33 cellular contexts compared by ENCODE assay signal in the genomic region with DNA sequence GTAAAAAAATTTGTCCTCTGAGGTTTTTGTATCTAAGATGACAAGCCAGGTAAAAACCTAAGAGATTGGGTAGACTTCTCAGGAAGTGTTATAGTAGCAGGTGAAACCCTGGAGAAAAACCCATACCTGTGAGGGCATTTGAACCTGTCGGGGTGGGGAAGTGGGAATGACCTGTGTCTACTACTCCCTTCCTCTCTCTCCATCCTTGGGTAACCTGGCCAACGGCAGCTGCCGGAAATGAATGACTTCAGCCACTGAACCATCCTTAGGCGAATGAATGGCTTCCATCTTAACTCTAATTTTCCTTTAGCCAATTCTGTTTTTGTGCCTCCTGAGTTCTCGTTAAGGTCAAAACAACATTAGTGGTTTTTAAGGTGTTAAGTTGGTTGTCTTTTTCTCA. TPM values are rescaled to one million over a fixed set of nuclear protein-coding genes. Genes with fewer than 3 reads are reported as not detected.
DNase-seq lines count a peak whose midpoint lies in the region; ATAC-seq, FAIRE-seq and TF ChIP-seq lines count a peak whose summit lies in the region.
"Had no signal": no experiment of that assay in that cellular context is flagged by ENCODE, and none has a peak within 500 bp of the region (broad histone marks: within the 10 kb centered on the region; RNA-seq: fewer than 3 reads in every experiment).

No MANE protein-coding gene starts in this region.

- BruUV-seq in OCI-LY7 (replicated peaks; lab: Mats Ljungman, UMichigan) = no TSS peak

- H2AFZ ChIP-seq in OCI-LY7 (ENCODE audit: low read length) (peak overlapping the region; percentile 22; the same call in 1 of the 2 replicates), MM.1S (ENCODE audit: low read length) (no peak overlapping the region)

- no peak overlapping the region for H3K4me2 ChIP-seq in OCI-LY7 (ENCODE audit: low read length)
- no peak overlapping the region for H3K4me2 ChIP-seq in MM.1S (ENCODE audit: low read depth, low read length)
- H3K4me2 ChIP-seq: A549; BLaER1 treated with 17β-estradiol and CSF1 and Interleukin-3, amounts not matched to agents 10 nM and 100 nM had no signal

- DNase-seq in CD8-positive, alpha-beta T cell = no peak
- DNase-seq in GM12891 (ENCODE audit: insufficient read length, low spot score) = no peak
- no peak for DNase-seq in OCI-LY7 (ENCODE audit: low spot score)
- no peak for DNase-seq in immature natural killer cell
- no peak for DNase-seq in MM.1S
- no peak for DNase-seq in cerebellar cortex (ENCODE audit: low spot score)
- DNase-seq: AML-193; Caco-2; CD4-positive, alpha-beta T cell; DMS79; EL; GDM1; GOT3; Kasumi-1; MV-4-11; NCI-H1105; NCI-H1436 treated with DMSO at 0.1 percent for 48 hours; NCI-H187 treated with DMSO at 0.1 percent for 48 hours; NCI-H2171 treated with DMSO at 0.1 percent for 48 hours; NCI-H345; NCI-H524; NCI-H748 treated with DMSO at 0.1 percent for 48 hours; SHP77 had no signal

- no peak overlapping the region for H3K9ac ChIP-seq in MM.1S (ENCODE audit: low read length)
- H3K9ac ChIP-seq: BLaER1 treated with 17β-estradiol and CSF1 and Interleukin-3, amounts not matched to agents 10 nM and 100 nM had no signal

- H3K4me1 Mint-ChIP-seq in CD8-positive, alpha-beta T cell (ENCODE audit: low read depth) = peaks cover 39% of the 10 kb centered on the region
- peaks cover 56 to 61% of the 10 kb centered on the region in 2 donors for H3K4me1 Mint-ChIP-seq in immature natural killer cell

- no peak for ATAC-seq in CD8-positive, alpha-beta T cell
- ATAC-seq in GM21515 (IDR thresholded peaks at IDR 0.05; ENCODE audit: unreplicated experiment) = no peak
- ATAC-seq: A549, K562, Panc1 had no signal

- no peaks in the 10 kb centered on the region for H3K9me3 Mint-ChIP-seq in CD8-positive, alpha-beta T cell
- no peaks in the 10 kb centered on the region for H3K9me3 Mint-ChIP-seq in immature natural killer cell
- H3K9me3 Mint-ChIP-seq: CD4-positive, alpha-beta T cell had no signal

- POLR2A ChIA-PET in CD8-positive, alpha-beta T cell (lab: Charles Lee) = no interaction called here
- POLR2A ChIA-PET in OCI-LY7 (lab: Charles Lee) = interaction anchor here (0.6 to 19.7 kb wide), 4 partner anchors 7 to 17 kb away, joined by 3 to 296 read pairs (median 16); a partner anchor contains a TSS

- no peaks in the 10 kb centered on the region for H3K36me3 Mint-ChIP-seq in CD8-positive, alpha-beta T cell
- H3K36me3 Mint-ChIP-seq in immature natural killer cell = no peaks in the 10 kb centered on the region

- intact Hi-C loops in CD8-positive, alpha-beta T cell (cut with DNase I, micrococcal nuclease) = loop anchor here in 1 of 2 experiments (1.0 kb wide), 1 partner anchor 8 kb away; no protein-coding TSS in a partner anchor
- intact Hi-C loops in OCI-LY7 (cut with micrococcal nuclease; ENCODE audit: unreplicated experiment) = no loop called here

- no peak for TF ChIP-seq CTCF in CD8-positive, alpha-beta T cell (IDR thresholded peaks at IDR 0.05)
- TF ChIP-seq CTCF in OCI-LY7 (conservative IDR thresholded peaks at IDR 0.05; ENCODE audit: low read length) (no peak), MM.1S (IDR thresholded peaks at IDR 0.05; ENCODE audit: low read length) (no peak)

- no peak overlapping the region for H3K27ac ChIP-seq in CD8-positive, alpha-beta T cell (ENCODE audit: low read depth, low read length)
- H3K27ac ChIP-seq in OCI-LY7 (ENCODE audit: low read depth, low read length, poor library complexity, severe bottlenecking) = no peak overlapping the region
- no peak overlapping the region for H3K27ac ChIP-seq in MM.1S (ENCODE audit: low read length)
- H3K27ac ChIP-seq: A549; BLaER1 treated with 17β-estradiol and CSF1 and Interleukin-3, amounts not matched to agents 10 nM and 100 nM; RWPE1 had no signal

- H3K79me2 ChIP-seq in OCI-LY7 (ENCODE audit: insufficient read depth, low read depth, low read length) = no peaks in the 10 kb centered on the region
- H3K79me2 ChIP-seq in MM.1S (ENCODE audit: low read length) = no peaks in the 10 kb centered on the region

- no peaks in the 10 kb centered on the region for H3K36me3 ChIP-seq in CD8-positive, alpha-beta T cell (ENCODE audit: insufficient read depth, low read length)
- no peaks in the 10 kb centered on the region for H3K36me3 ChIP-seq in OCI-LY7 (ENCODE audit: insufficient read depth, low read length)
- H3K36me3 ChIP-seq in MM.1S (replicated peaks; ENCODE audit: insufficient read depth, low read length) = no peaks in the 10 kb centered on the region
- H3K36me3 ChIP-seq: BLaER1 treated with 17β-estradiol and CSF1 and Interleukin-3, amounts not matched to agents 10 nM and 100 nM; HAP-1 had no signal

- no peak overlapping the region for H3K4me3 ChIP-seq in CD8-positive, alpha-beta T cell (ENCODE audit: low read depth, low read length)
- H3K4me3 ChIP-seq in OCI-LY7 (ENCODE audit: low read depth, low read length, poor library complexity, severe bottlenecking) (no peak overlapping the region), MM.1S (ENCODE audit: low read length) (no peak overlapping the region)
- H3K4me3 ChIP-seq: A549; BLaER1 treated with 17β-estradiol and CSF1 and Interleukin-3, amounts not matched to agents 10 nM and 100 nM; HAP-1; K562 had no signal

- H3K4me3 Mint-ChIP-seq in CD8-positive, alpha-beta T cell = no peak overlapping the region
- peak overlapping the region in 3 of 5 donors; percentile 14 to 33 (median 30) for H3K4me3 Mint-ChIP-seq in immature natural killer cell
- H3K4me3 Mint-ChIP-seq: CD4-positive, alpha-beta T cell had no signal

- H4K20me1 ChIP-seq in OCI-LY7 (ENCODE audit: insufficient read depth, low read length) (no peaks in the 10 kb centered on the region), MM.1S (ENCODE audit: insufficient read depth, low read length) (no peaks in the 10 kb centered on the region)
- H4K20me1 ChIP-seq: BLaER1 treated with 17β-estradiol and CSF1 and Interleukin-3, amounts not matched to agents 10 nM and 100 nM had no signal

- CTCF ChIA-PET in CD8-positive, alpha-beta T cell (lab: Charles Lee) = no interaction called here
- CTCF ChIA-PET in OCI-LY7 (lab: Charles Lee; ENCODE audit: unreplicated experiment) = no interaction called here

- H3K27me3 Mint-ChIP-seq in CD8-positive, alpha-beta T cell (ENCODE audit: low read depth) = no peaks in the 10 kb centered on the region
- H3K27me3 Mint-ChIP-seq in immature natural killer cell (ENCODE audit: low read depth in 3 of 3) = peaks cover 0 to 6% (median 2%) of the 10 kb centered on the region in 3 donors
- H3K27me3 Mint-ChIP-seq: CD4-positive, alpha-beta T cell had no signal

- no peaks in the 10 kb centered on the region for H3K4me1 ChIP-seq in CD8-positive, alpha-beta T cell (ENCODE audit: insufficient read depth, low read length)
- H3K4me1 ChIP-seq in OCI-LY7 (ENCODE audit: insufficient read depth, low read length, poor library complexity, severe bottlenecking) (peaks cover 47% of the 10 kb centered on the region), MM.1S (ENCODE audit: low read length) (peaks cover 5% of the 10 kb centered on the region)
- H3K4me1 ChIP-seq: A549, Caco-2, HAP-1 had no signal

- peak overlapping the region; percentile 13 for H3K27ac Mint-ChIP-seq in CD8-positive, alpha-beta T cell
- H3K27ac Mint-ChIP-seq in immature natural killer cell = peak overlapping the region in 4 of 6 donors; percentile 35 to 84 (median 44)
- H3K27ac Mint-ChIP-seq: CD4-positive, alpha-beta T cell had no signal

- H3K9me3 ChIP-seq in CD8-positive, alpha-beta T cell (ENCODE audit: low read length) = no peaks in the 10 kb centered on the region
- no peaks in the 10 kb centered on the region for H3K9me3 ChIP-seq in OCI-LY7 (ENCODE audit: low read length)
- no peaks in the 10 kb centered on the region for H3K9me3 ChIP-seq in MM.1S (replicated peaks; ENCODE audit: insufficient read depth, low read length)
- H3K9me3 ChIP-seq: A549; BLaER1 treated with 17β-estradiol and CSF1 and Interleukin-3, amounts not matched to agents 10 nM and 100 nM; Caco-2; HAP-1 had no signal

- no peaks in the 10 kb centered on the region for H3K9me2 ChIP-seq in OCI-LY7 (ENCODE audit: insufficient read depth, low read length)
- H3K9me2 ChIP-seq in MM.1S (replicated peaks; ENCODE audit: insufficient read depth, low read length) = no peaks in the 10 kb centered on the region

- H3K27me3 ChIP-seq in CD8-positive, alpha-beta T cell (ENCODE audit: insufficient read depth, low read length) = no peaks in the 10 kb centered on the region
- no peaks in the 10 kb centered on the region for H3K27me3 ChIP-seq in MM.1S (replicated peaks; ENCODE audit: insufficient read depth, low read length)
- H3K27me3 ChIP-seq: BLaER1 treated with 17β-estradiol and CSF1 and Interleukin-3, amounts not matched to agents 10 nM and 100 nM had no signal

- TF ChIP-seq POLR2A in GM12891 (IDR thresholded peaks at IDR 0.05; ENCODE audit: low read depth, low read length) = no peak

- no peak for FAIRE-seq in GM12891 (lab: Jason Lieb, UNC)
- FAIRE-seq: A549, HTR-8/SVneo, K562 had no signal

- H3F3A ChIP-seq in MM.1S (ENCODE audit: insufficient read depth, low read length) = peaks cover 7% of the 10 kb centered on the region

TF ChIP-seq in GM12891, 5 proteins besides CTCF, POLR2A, EP300 and RAD21:
- TF ChIP-seq SPI1 (IDR thresholded peaks at IDR 0.05; ENCODE audit: low read depth, low read length) = peak; percentile 23; the same call in 1 of the 2 replicates
- TF ChIP-seq POU2F2 (IDR thresholded peaks at IDR 0.05; ENCODE audit: low read depth, low read length) = no peak

RNA-seq across cellular contexts. Expression of a gene that starts 16.8 kb away (rescaled TPM):
- total RNA-seq in CD8-positive, alpha-beta T cell = 1 to 10 TPM; 9.1 to 9.3 TPM
- polyA plus RNA-seq in GM12891 (2012; ENCODE audit: low read depth, missing spikeins) = 77.2 TPM
- total RNA-seq in OCI-LY7 (2014; rRNA removed; shearing (Covaris generic)) = 18.8 and 32.0 TPM in 2 replicates
- total RNA-seq in OCI-LY7 (2022) = 29.8 and 42.6 TPM in 2 replicates
- polyA plus RNA-seq in immature natural killer cell = 1 to 10 TPM in 1 of 3 donors, under 1 TPM in 1, not detected in 1; 0.45 to 1.2 TPM
- total RNA-seq: Caco-2, SK-MEL-5 had no signal
- polyA plus RNA-seq: A549, K562 had no signal

RNA-seq across cellular contexts. Expression of a gene that starts 25.8 kb away (rescaled TPM):
- 100 to 1,000 TPM; 135 to 146 TPM for total RNA-seq in CD8-positive, alpha-beta T cell
- 94.1 TPM for polyA plus RNA-seq in GM12891 (2012; ENCODE audit: low read depth, missing spikeins)
- 70.7 and 78.0 TPM in 2 replicates for total RNA-seq in OCI-LY7 (2014; rRNA removed; shearing (Covaris generic))
- 80.4 and 87.8 TPM in 2 replicates for total RNA-seq in OCI-LY7 (2022)
- 100 to 1,000 TPM in 2 of 3 donors, 10 to 100 TPM in 1; 85.9 to 141 (median 115) TPM for polyA plus RNA-seq in immature natural killer cell

RNA-seq across cellular contexts. Expression of a gene that starts 44.9 kb away (rescaled TPM):
- total RNA-seq in CD8-positive, alpha-beta T cell = 1 to 10 TPM; 7.5 to 7.7 TPM
- polyA plus RNA-seq in GM12891 (2012; ENCODE audit: low read depth, missing spikeins) = 71.3 TPM
- 14.7 and 16.4 TPM in 2 replicates for total RNA-seq in OCI-LY7 (2014; rRNA removed; shearing (Covaris generic))
- 8.8 and 10.1 TPM in 2 replicates for total RNA-seq in OCI-LY7 (2022)
- polyA plus RNA-seq in immature natural killer cell = 1 to 10 TPM in 2 of 3 donors, not detected in 1; 2.4 to 4.4 TPM

RNA-seq across cellular contexts. Expression of a gene that starts 51.1 kb away (rescaled TPM):
- total RNA-seq in CD8-positive, alpha-beta T cell = not detected
- polyA plus RNA-seq in GM12891 (2012; ENCODE audit: low read depth, missing spikeins) = not detected
- total RNA-seq in OCI-LY7 (2014; rRNA removed; shearing (Covaris generic)) = not detected in 2 replicates
- not detected in 2 replicates for total RNA-seq in OCI-LY7 (2022)
- not detected for polyA plus RNA-seq in immature natural killer cell
- total RNA-seq: Caco-2; CD4-positive, alpha-beta T cell; K562; M059J; SK-MEL-5 had no signal
- polyA plus RNA-seq: A549, K562 had no signal
